10 cellular contexts compared by ENCODE assay signal in genomic region chr12:92735131-92735721, GRCh38. TPM values are rescaled to one million over a fixed set of nuclear protein-coding genes. Genes with fewer than 3 reads are reported as not detected.
DNase-seq lines count a peak whose midpoint lies in the region; TF ChIP-seq lines count a peak whose summit lies in the region.
"Had no signal": no experiment of that assay in that cellular context is flagged by ENCODE, and none has a peak within 500 bp of the region (broad histone marks: within the 10 kb centered on the region; RNA-seq: fewer than 3 reads in every experiment).

No MANE protein-coding gene starts in this region.

- peak; percentile 79 for DNase-seq in AG20443 (ENCODE audit: low spot score)
- DNase-seq in amniotic stem cell (lab: John Stamatoyannopoulos, UW) = peak; percentile 39
- peak; percentile 31 for DNase-seq in left kidney (ENCODE audit: low read depth, low spot score)
- no peak for DNase-seq in iPS-NIHi7 (ENCODE audit: extremely low spot score)
- DNase-seq in stimulated activated CD4-positive, alpha-beta T cell treated with anti-CD3 and anti-CD28 coated beads, Interleukin-2, amount 100 ng/mL, for 24 hours = no peak
- no peak for DNase-seq in transverse colon
- DNase-seq in H7 = no peak
- DNase-seq: stimulated activated CD8-positive, alpha-beta memory T cell treated with anti-CD3 and anti-CD28 coated beads, Interleukin-4, amount 100 ng/mL, for 48 hours had no signal

- intact Hi-C loops in transverse colon (cut with DNase I; ENCODE audit: low total_unique reads) = no loop called here

- no peaks in the 10 kb centered on the region for H3K9me2 ChIP-seq in Loucy (replicated peaks; ENCODE audit: low read depth, low read length)

- in situ Hi-C loops in transverse colon (cut with MboI; ENCODE audit: low pct_ligation_motif_present in 1 of 4, low pct_unique_long_range_greater_than_20kb in 1 of 4, low sequenced_read_pairs in 3 of 4) = no loop called here

- WGBS in transverse colon (ENCODE audit: low coverage in 1 of 2), 2 donors = 57 to 59% methylated on average over 3 of the region's 3 CpGs

- TF ChIP-seq POLR2A in transverse colon (IDR thresholded peaks at IDR 0.05) = no peak

- H3K27me3 ChIP-seq in Loucy (ENCODE audit: insufficient read depth, low read length, poor library complexity, severe bottlenecking) (no peaks in the 10 kb centered on the region), transverse colon (no peaks in the 10 kb centered on the region), H7 (ENCODE audit: control insufficient read depth, insufficient read depth, low read length) (no peaks in the 10 kb centered on the region)
- H3K27me3 ChIP-seq: SJSA1 had no signal

- no peak overlapping the region for H3K4me2 ChIP-seq in Loucy (ENCODE audit: low read depth, low read length, poor library complexity, severe bottlenecking)

- no peaks in the 10 kb centered on the region for H4K20me1 ChIP-seq in Loucy (ENCODE audit: insufficient read depth, low read length, poor library complexity, severe bottlenecking)

- peak overlapping the region in 2 of 4 donors; percentile 13 to 51 for H3K27ac ChIP-seq in transverse colon
- H3K27ac ChIP-seq: SJSA1 had no signal

- TF ChIP-seq EP300 in transverse colon (IDR thresholded peaks at IDR 0.05; ENCODE audit: low read depth) = no peak

- H2AFZ ChIP-seq in Loucy (ENCODE audit: low read length) = no peak overlapping the region

- TF ChIP-seq CTCF in Loucy (conservative IDR thresholded peaks at IDR 0.05; ENCODE audit: low read length) = peak; percentile 20; the same call in 1 of the 2 replicates
- TF ChIP-seq CTCF in transverse colon (IDR thresholded peaks at IDR 0.05) = no peak

- H3K9me3 ChIP-seq in Loucy (ENCODE audit: insufficient read depth, low read depth, low read length) (no peaks in the 10 kb centered on the region), transverse colon (no peaks in the 10 kb centered on the region)
- H3K9me3 ChIP-seq: SJSA1 had no signal

- no peaks in the 10 kb centered on the region for H3K79me2 ChIP-seq in Loucy (ENCODE audit: insufficient read depth, low read length)

- peaks cover 3% of the 10 kb centered on the region for H3K4me1 ChIP-seq in Loucy (ENCODE audit: insufficient read depth, low read length, poor library complexity, severe bottlenecking)
- H3K4me1 ChIP-seq in transverse colon = peaks cover 0 to 7% (median 0%) of the 10 kb centered on the region in 4 donors
- H3K4me1 ChIP-seq: SJSA1 had no signal

- H3K9ac ChIP-seq in Loucy (ENCODE audit: low read depth, low read length, poor library complexity, severe bottlenecking) = no peak overlapping the region

- H3K4me3 ChIP-seq in Loucy (ENCODE audit: low read length, poor library complexity, severe bottlenecking) (no peak overlapping the region), transverse colon (no peak overlapping the region), H7 (ENCODE audit: insufficient read depth, low read depth, low read length) (no peak overlapping the region)
- H3K4me3 ChIP-seq: SJSA1 had no signal

- H3F3A ChIP-seq in Loucy (ENCODE audit: low read depth) = no peaks in the 10 kb centered on the region

- no peaks in the 10 kb centered on the region for H3K36me3 ChIP-seq in Loucy (ENCODE audit: insufficient read depth, low read length)
- H3K36me3 ChIP-seq in transverse colon = no peaks in the 10 kb centered on the region
- no peaks in the 10 kb centered on the region for H3K36me3 ChIP-seq in H7 (replicated peaks; ENCODE audit: control insufficient read depth, insufficient read depth, low read length)
- H3K36me3 ChIP-seq: SJSA1 had no signal

RNA-seq across cellular contexts. Expression of gene PLEKHG7, which starts 32.4 kb away (rescaled TPM):
- total RNA-seq in transverse colon = 1 to 10 TPM; 2.5 to 8.6 (median 4.3) TPM
- total RNA-seq in H7 (2014; rRNA removed; shearing (Covaris generic)) = not detected in 2 replicates
- total RNA-seq: SJSA1 had no signal

Comparison
In these comparisons a context has a peak if more than half of its experiments do, and no peak if none do; other contexts are left out.
1. DNase-seq: peak in AG20443 (single experiment), amniotic stem cell (single experiment) and left kidney (single experiment); none in iPS-NIHi7 (single experiment), stimulated activated CD4-positive, alpha-beta T cell treated with anti-CD3 and anti-CD28 coated beads, Interleukin-2, amount 100 ng/mL, for 24 hours (0 of 2), transverse colon (single experiment) and H7 (single experiment).